ENCODE assay signal across 10 cellular contexts in the genomic region with DNA sequence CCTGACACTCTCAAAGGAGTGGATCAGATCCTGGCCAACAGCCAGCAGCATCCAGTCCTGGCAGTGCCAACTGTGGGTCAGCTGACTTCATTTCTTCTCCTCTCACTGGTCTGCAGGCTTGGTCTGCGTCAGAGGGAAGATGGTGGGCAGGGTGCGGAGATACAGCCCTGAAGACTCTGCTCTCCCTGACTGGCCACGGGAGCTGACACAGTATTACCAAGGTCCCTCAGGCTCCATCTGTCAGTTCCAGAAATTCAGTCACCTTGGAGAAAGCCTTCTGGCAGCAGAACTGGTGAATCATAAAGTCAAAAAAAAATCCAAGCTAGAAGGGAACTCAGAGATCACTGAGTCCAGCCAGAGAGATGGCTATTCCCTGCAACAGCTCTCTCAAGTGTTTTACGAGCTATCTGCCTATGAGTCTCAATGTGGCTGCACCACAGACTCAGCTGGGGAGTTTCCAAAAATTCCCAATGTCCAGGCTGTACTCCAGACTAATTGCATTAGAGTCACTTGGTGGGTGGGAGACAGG. TPM values are rescaled to one million over a fixed set of nuclear protein-coding genes. Genes with fewer than 3 reads are reported as not detected.
A peak's percentile ranks its signal among the peaks of the same experiment; 100 is the strongest.
DNase-seq lines count a peak whose midpoint lies in the region; ATAC-seq and TF ChIP-seq lines count a peak whose summit lies in the region.
"Had no signal": no experiment of that assay in that cellular context is flagged by ENCODE, and none has a peak within 500 bp of the region (broad histone marks: within the 10 kb centered on the region; RNA-seq: fewer than 3 reads in every experiment).

No MANE protein-coding gene starts in this region.

- no peaks in the 10 kb centered on the region for H3K9me3 ChIP-seq in IMR-90 (ENCODE audit: control insufficient read depth, insufficient read depth, low read length)
- no peaks in the 10 kb centered on the region for H3K9me3 ChIP-seq in ovary

- H3K18ac ChIP-seq in IMR-90 (ENCODE audit: low read depth, low read length) = no peak overlapping the region

- no peak overlapping the region for H2BK5ac ChIP-seq in IMR-90 (ENCODE audit: low read depth, low read length, poor library complexity, severe bottlenecking)

- H4K8ac ChIP-seq in IMR-90 (ENCODE audit: low read depth in 2 of 2, low read length in 2 of 2) = no peak overlapping the region

- ATAC-seq in IMR-90 (ENCODE audit: low read depth) (no peak), GM19463 (IDR thresholded peaks at IDR 0.05; ENCODE audit: unreplicated experiment) (no peak)
- ATAC-seq: stimulated activated naive CD8-positive, alpha-beta T cell treated with anti-CD3 and anti-CD28 coated beads, Interleukin-15, Interleukin-2, amounts not matched to agents 100 U/mL and 50 U/mL, for 24 hours had no signal

- no peak overlapping the region for H2AFZ ChIP-seq in IMR-90 (replicated peaks; ENCODE audit: low read length, poor library complexity)

- DNase-seq in BJ (ENCODE audit: low read depth) = peak; percentile 70
- peak; percentile 61 for DNase-seq in IMR-90
- DNase-seq in cardiac fibroblast (ENCODE audit: low read depth in 2 of 2) = peak; percentile 7 to 36
- peak; percentile 38 to 64 (median 49) for DNase-seq in ovary
- no peak for DNase-seq in NCI-H146 (lab: John Stamatoyannopoulos, UW)
- no peak for DNase-seq in NCI-H2081 treated with DMSO at 0.1 percent for 48 hours (lab: John Stamatoyannopoulos, UW)
- DNase-seq in NAMALWA (ENCODE audit: low spot score) = no peak
- DNase-seq: RPMI8226; stimulated activated naive CD8-positive, alpha-beta T cell treated with anti-CD3 and anti-CD28 coated beads, Interleukin-15, Interleukin-2, amounts not matched to agents 100 U/mL and 50 U/mL, for 24 hours had no signal

- no peaks in the 10 kb centered on the region for H3K79me1 ChIP-seq in IMR-90 (ENCODE audit: low read depth in 1 of 2, low read length in 2 of 2)

- in situ Hi-C loops in IMR-90 (cut with MboI; ENCODE audit: low sequenced_read_pairs) = loop anchor here (5.0 to 25.0 kb wide), 2 partner anchors 140 to 905 kb away; no protein-coding TSS in a partner anchor

- no peak overlapping the region for H3K9ac ChIP-seq in IMR-90 (ENCODE audit: low read depth, low read length)

- no peak overlapping the region for H4K5ac ChIP-seq in IMR-90 (ENCODE audit: low read depth, low read length)

- H3K4me1 ChIP-seq in IMR-90 (ENCODE audit: control insufficient read depth, insufficient read depth, low read length) (peaks cover 2% of the 10 kb centered on the region; the same call in 1 of the 2 replicates), ovary (ENCODE audit: insufficient read depth) (peaks cover 16% of the 10 kb centered on the region)

- no peak overlapping the region for H3K4me2 ChIP-seq in IMR-90 (ENCODE audit: low read depth, low read length)

- H3K4me3 ChIP-seq in BJ (ENCODE audit: low read depth, low read length) = no peak overlapping the region
- H3K4me3 ChIP-seq in IMR-90 (ENCODE audit: insufficient read depth, low read depth, low read length) = no peak overlapping the region
- H3K4me3 ChIP-seq in cardiac fibroblast (replicated peaks in 1 of 2; ENCODE audit: low read depth in 2 of 2, low read length in 2 of 2) = no peak overlapping the region
- no peak overlapping the region for H3K4me3 ChIP-seq in ovary

- no peak overlapping the region for H2AK5ac ChIP-seq in IMR-90 (ENCODE audit: low read depth, low read length)

- H3K27me3 ChIP-seq in BJ (ENCODE audit: control insufficient read depth, insufficient read depth, low read length) = no peaks in the 10 kb centered on the region
- no peaks in the 10 kb centered on the region for H3K27me3 ChIP-seq in IMR-90 (ENCODE audit: control insufficient read depth, insufficient read depth, low read length)
- no peaks in the 10 kb centered on the region for H3K27me3 ChIP-seq in ovary

- WGBS in IMR-90 (ENCODE audit: extremely low coverage in 2 of 2, insufficient read length in 1 of 2), 2 experiments = 73% methylated on average over 2 of the region's 4 CpGs; no CpG with 5 or more reads in 1 of the 2 experiments
- 56 to 75% (median 63%) methylated on average over 4 of the region's 4 CpGs for WGBS in ovary, 3 donors

- H3K4ac ChIP-seq in IMR-90 (ENCODE audit: low read depth, low read length) = no peak overlapping the region

- POLR2A ChIA-PET in BJ (lab: Charles Lee) = no interaction called here
- POLR2A ChIA-PET in IMR-90 (lab: Charles Lee; ENCODE audit: unreplicated experiment) = no interaction called here

- H3K27ac ChIP-seq in IMR-90 (ENCODE audit: insufficient read depth, low read length) (no peak overlapping the region), ovary (peak overlapping the region in 1 of 2 donors; percentile 79)

- dilution Hi-C loops in IMR-90 (cut with HindIII; ENCODE audit: low sequenced_read_pairs, unreplicated experiment) = no loop called here

- no peak overlapping the region for H3K14ac ChIP-seq in IMR-90 (replicated peaks; ENCODE audit: low read depth, low read length)

- H3K36me3 ChIP-seq in BJ (ENCODE audit: control insufficient read depth, insufficient read depth, low read length) (no peaks in the 10 kb centered on the region), IMR-90 (ENCODE audit: control insufficient read depth, insufficient read depth, low read length) (no peaks in the 10 kb centered on the region), ovary (no peaks in the 10 kb centered on the region)

- no peak overlapping the region for H2BK15ac ChIP-seq in IMR-90 (ENCODE audit: low read depth, low read length)

- intact Hi-C loops in IMR-90 (cut with micrococcal nuclease) = no loop called here
- intact Hi-C loops in ovary (cut with DNase I) = loop anchor here in 1 of 4 donors (5.0 to 10.0 kb wide), 3 partner anchors 145 to 898 kb away; no protein-coding TSS in a partner anchor

- TF ChIP-seq RAD21 in IMR-90 (IDR thresholded peaks at IDR 0.05; ENCODE audit: low read length) = no peak

- no peak for TF ChIP-seq POLR2A in IMR-90 (IDR thresholded peaks at IDR 0.05; ENCODE audit: low read depth, low read length)
- TF ChIP-seq POLR2A in ovary (IDR thresholded peaks at IDR 0.05) = no peak

- H3K9me1 ChIP-seq in IMR-90 (ENCODE audit: insufficient read depth, low read length) = peaks cover 7% of the 10 kb centered on the region; the same call in 1 of the 2 replicates

- H3K23ac ChIP-seq in IMR-90 (ENCODE audit: low read depth, low read length) = no peak overlapping the region

- no peak overlapping the region for H2BK120ac ChIP-seq in IMR-90 (ENCODE audit: low read depth, low read length)

- no TSS peak for BruUV-seq in IMR-90 (replicated peaks; lab: Mats Ljungman, UMichigan)

- TF ChIP-seq EP300 in ovary (IDR thresholded peaks at IDR 0.05) = no peak

- no peaks in the 10 kb centered on the region for H4K20me1 ChIP-seq in IMR-90 (ENCODE audit: insufficient read depth, low read length)

- no peak overlapping the region for H3K56ac ChIP-seq in IMR-90 (ENCODE audit: extremely low read depth, insufficient read depth, low read length)

- no peak for TF ChIP-seq CTCF in BJ (IDR thresholded peaks at IDR 0.05; ENCODE audit: insufficient read depth, low read depth, low read length)
- TF ChIP-seq CTCF in IMR-90 (conservative IDR thresholded peaks at IDR 0.05; ENCODE audit: low read depth, low read length) = no peak
- no peak for TF ChIP-seq CTCF in cardiac fibroblast (IDR thresholded peaks at IDR 0.05; ENCODE audit: low read depth, low read length)
- TF ChIP-seq CTCF in ovary (IDR thresholded peaks at IDR 0.05) = no peak

- no peak overlapping the region for H2BK20ac ChIP-seq in IMR-90 (ENCODE audit: low read depth, low read length)

- peak overlapping the region; percentile 8 for H2AK9ac ChIP-seq in IMR-90 (replicated peaks; ENCODE audit: low read depth, low read length, poor library complexity)

- CTCF ChIA-PET in BJ (lab: Yijun Ruan, JAX) = interaction anchor here (0.6 to 7.5 kb wide), 11 partner anchors 10 to 1127 kb away, joined by 3 to 193 read pairs (median 4); no protein-coding TSS in a partner anchor
- CTCF ChIA-PET in IMR-90 (lab: Yijun Ruan, JAX) = interaction anchor here (0.6 to 2.0 kb wide), 4 partner anchors 12 to 329 kb away, joined by 3 to 7 read pairs (median 5); no protein-coding TSS in a partner anchor

- no peak overlapping the region for H4K91ac ChIP-seq in IMR-90 (ENCODE audit: insufficient read depth, low read depth, low read length)

TF ChIP-seq in IMR-90, 13 proteins besides CTCF, POLR2A, EP300 and RAD21 (continues in another document):
- TF ChIP-seq ELK1 (IDR thresholded peaks at IDR 0.05; ENCODE audit: borderline replicate concordance, low read depth, low read length) (no peak), MXI1 (IDR thresholded peaks at IDR 0.05; ENCODE audit: borderline replicate concordance, low read depth, low read length) (no peak)

RNA-seq across cellular contexts. Expression of gene C1QTNF2, which starts 27.9 kb away (rescaled TPM):
- polyA plus RNA-seq in BJ (2011; rRNA removed) = 0.69 and 0.98 TPM in 2 replicates
- 0.51 and 0.90 TPM in 2 replicates for polyA minus RNA-seq in BJ (2011; rRNA and poly(A)+ RNA removed)
- total RNA-seq in IMR-90 (2012; rRNA removed) = 0.72 and 0.83 TPM in 2 replicates
- 1.2 and 1.4 TPM in 2 replicates for polyA plus RNA-seq in IMR-90 (2012; rRNA removed)
- polyA plus RNA-seq in IMR-90 (2012; cell fraction: cytosol; rRNA removed) = 0.52 and 1.4 TPM in 2 replicates
- polyA plus RNA-seq in IMR-90 (2012; cell fraction: nucleus; rRNA removed; ENCODE audit: low replicate concordance) = 0.56 and 0.88 TPM in 2 replicates
- total RNA-seq in ovary = 1 to 10 TPM in 2 of 7 donors, under 1 TPM in 4, not detected in 1; 0.25 to 3.7 (median 0.64) TPM
- polyA plus RNA-seq in ovary = 1 to 10 TPM; 1.7 to 2.6 TPM

RNA-seq across cellular contexts. Expression of gene CCNJL, which starts 30.1 kb away (rescaled TPM):
- polyA plus RNA-seq in BJ (2011; rRNA removed) (0.23 and 0.71 TPM in 2 replicates), IMR-90 (2012; rRNA removed) (3.8 and 5.3 TPM in 2 replicates), ovary (1 to 10 TPM; 3.4 to 4.7 TPM)
- 0.28 and 0.51 TPM in 2 replicates for polyA minus RNA-seq in BJ (2011; rRNA and poly(A)+ RNA removed)
- total RNA-seq in IMR-90 (2012; rRNA removed) (2.0 and 2.8 TPM in 2 replicates), ovary (10 to 100 TPM in 2 of 7 donors, 1 to 10 TPM in 5; 3.8 to 11.8 (median 6.8) TPM)
- polyA plus RNA-seq in IMR-90 (2012; cell fraction: cytosol; rRNA removed) = 2.4 and 3.1 TPM in 2 replicates
- polyA plus RNA-seq in IMR-90 (2012; cell fraction: nucleus; rRNA removed; ENCODE audit: low replicate concordance) = 2.2 and 2.7 TPM in 2 replicates

RNA-seq across cellular contexts. Expression of gene FAM200C, which starts 57.4 kb away (rescaled TPM):
- polyA plus RNA-seq in BJ (2011; rRNA removed) = 1.6 and 2.9 TPM in 2 replicates
- polyA minus RNA-seq in BJ (2011; rRNA and poly(A)+ RNA removed) = 1.3 and 1.6 TPM in 2 replicates
- 6.3 and 6.7 TPM in 2 replicates for total RNA-seq in IMR-90 (2012; rRNA removed)
- polyA plus RNA-seq in IMR-90 (2012; rRNA removed) = 1.1 and 1.7 TPM in 2 replicates
- 0.33 and 0.62 TPM in 2 replicates for polyA plus RNA-seq in IMR-90 (2012; cell fraction: cytosol; rRNA removed)
- polyA plus RNA-seq in IMR-90 (2012; cell fraction: nucleus; rRNA removed; ENCODE audit: low replicate concordance) = 0.42 and 3.8 TPM in 2 replicates
- 10 to 100 TPM in 4 of 7 donors, 1 to 10 TPM in 3; 4.8 to 14.3 (median 10.1) TPM for total RNA-seq in ovary
- polyA plus RNA-seq in ovary = 1 to 10 TPM; 5.4 to 7.9 TPM

Comparison
In these comparisons a context has a peak if more than half of its experiments do, and no peak if none do; other contexts are left out.
1. DNase-seq: peak in BJ (single experiment), IMR-90 (single experiment), cardiac fibroblast (2 of 2) and ovary (5 of 5); none in NCI-H146 (single experiment), NCI-H2081 treated with DMSO at 0.1 percent for 48 hours (single experiment) and NAMALWA (single experiment).